8 cellular contexts compared by ENCODE assay signal in the genomic region with DNA sequence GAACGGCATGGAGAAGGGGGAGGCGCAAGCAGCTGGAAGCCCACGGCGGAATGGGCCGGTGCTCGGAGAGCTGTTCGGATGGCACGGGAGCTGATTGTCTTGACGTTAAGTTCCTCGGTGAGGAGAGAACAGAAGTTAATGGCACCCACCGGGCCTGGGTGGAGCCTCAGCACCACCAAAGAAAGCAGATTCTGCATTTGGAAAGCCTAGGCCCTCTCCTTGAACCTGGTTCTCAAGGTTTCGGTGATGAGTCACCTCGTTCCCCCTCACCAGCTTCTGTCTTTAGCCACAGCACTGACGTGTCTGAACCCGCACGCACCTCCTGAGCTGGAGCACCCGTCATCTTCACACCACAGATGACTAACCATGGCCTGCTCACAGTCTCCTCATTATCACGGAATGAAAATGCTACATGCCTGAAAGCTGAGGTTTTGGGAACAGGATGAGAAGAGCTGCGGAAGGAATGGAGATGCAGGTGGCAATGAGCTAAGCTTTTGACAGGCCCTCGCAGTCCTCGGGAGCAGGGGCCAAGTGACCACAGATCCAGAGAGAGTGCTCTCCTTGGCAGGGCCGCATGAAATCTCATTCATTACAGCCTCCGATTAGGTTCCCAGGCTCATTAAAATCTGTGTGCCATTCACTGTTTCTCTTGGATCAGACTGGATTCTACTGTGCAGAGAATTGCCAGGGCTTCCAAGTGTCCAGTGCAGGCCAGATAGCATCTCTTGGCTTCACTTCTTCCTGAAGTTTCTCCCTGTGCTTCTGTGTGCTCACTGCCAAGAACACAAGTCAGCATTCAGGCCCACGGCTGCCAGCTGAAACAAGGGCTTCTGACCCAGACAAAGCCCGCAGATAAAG.
A peak's percentile ranks its signal among the peaks of the same experiment; 100 is the strongest.
DNase-seq lines count a peak whose midpoint lies in the region; ATAC-seq and TF ChIP-seq lines count a peak whose summit lies in the region.

No MANE protein-coding gene starts in this region.

- H3K27ac ChIP-seq in RWPE2 (ENCODE audit: poor library complexity, severe bottlenecking) (peak overlapping the region; percentile 84), dorsolateral prefrontal cortex (peak overlapping the region in 37 of 59 donors; percentile 1 to 69 (median 43))

- TF ChIP-seq CTCF in RWPE2 (IDR thresholded peaks at IDR 0.05; ENCODE audit: poor library complexity, severe bottlenecking): no peak
- no peak for TF ChIP-seq CTCF in dorsolateral prefrontal cortex (IDR thresholded peaks at IDR 0.05 in 54 of 56, conservative IDR thresholded peaks at IDR 0.05 in 2 of 56; ENCODE audit: low read depth in 1 of 56, partially characterized antibody in 56 of 56)
- no peak for TF ChIP-seq CTCF in omental fat pad (IDR thresholded peaks at IDR 0.05)

- intact Hi-C loops in dorsolateral prefrontal cortex (cut with DNase I): no loop called here

- H3K4me3 ChIP-seq in RWPE2 (ENCODE audit: severe bottlenecking) (no peak overlapping the region), dorsolateral prefrontal cortex (no peak overlapping the region)

- peaks cover 19% of the 10 kb centered on the region for H3K4me1 ChIP-seq in RWPE2 (ENCODE audit: insufficient read depth, poor library complexity, severe bottlenecking)

- no peaks in the 10 kb centered on the region for H3K9me3 ChIP-seq in RWPE2 (ENCODE audit: severe bottlenecking)

- peak; percentile 92 for ATAC-seq in GM21825 (IDR thresholded peaks at IDR 0.05; ENCODE audit: unreplicated experiment)
- ATAC-seq in RWPE2 (ENCODE audit: low read depth): peak; percentile 98
- peak; percentile 37 for ATAC-seq in omental fat pad (ENCODE audit: low FRiP score)

- no peaks in the 10 kb centered on the region for H3K27me3 ChIP-seq in RWPE2 (ENCODE audit: insufficient read depth, poor library complexity, severe bottlenecking)
- no peaks in the 10 kb centered on the region for H3K27me3 ChIP-seq in dorsolateral prefrontal cortex

- peak; percentile 57 for DNase-seq in Ammon's horn (ENCODE audit: low spot score)
- peak; percentile 99 for DNase-seq in RWPE2 (ENCODE audit: low spot score)
- DNase-seq in dorsolateral prefrontal cortex: peak in 3 of 10 donors; percentile 32 to 58 (median 52)
- no peak for DNase-seq in omental fat pad (ENCODE audit: low spot score)
- no peak for DNase-seq in nucleus accumbens (lab: John Stamatoyannopoulos, UW)
- DNase-seq in cortex of kidney (lab: John Stamatoyannopoulos, UW): no peak
- no peak for DNase-seq in NOMO-1 treated with DMSO at 0.1 percent for 48 hours (lab: John Stamatoyannopoulos, UW; ENCODE audit: unreplicated experiment)

- H3K36me3 ChIP-seq in RWPE2 (ENCODE audit: low read depth): no peaks in the 10 kb centered on the region

Comparison
In these comparisons a context has a peak if more than half of its experiments do, and no peak if none do; other contexts are left out.
1. DNase-seq: peak in Ammon's horn (single experiment) and RWPE2 (single experiment); none in omental fat pad (single experiment), nucleus accumbens (0 of 56), cortex of kidney (single experiment) and NOMO-1 treated with DMSO at 0.1 percent for 48 hours (single experiment).
2. ATAC-seq: peak in every context shown above with its lines; median percentile 98 in RWPE2; 92 in GM21825; 37 in omental fat pad.